ENCODE assay signal across 2 cellular contexts in the genomic region with DNA sequence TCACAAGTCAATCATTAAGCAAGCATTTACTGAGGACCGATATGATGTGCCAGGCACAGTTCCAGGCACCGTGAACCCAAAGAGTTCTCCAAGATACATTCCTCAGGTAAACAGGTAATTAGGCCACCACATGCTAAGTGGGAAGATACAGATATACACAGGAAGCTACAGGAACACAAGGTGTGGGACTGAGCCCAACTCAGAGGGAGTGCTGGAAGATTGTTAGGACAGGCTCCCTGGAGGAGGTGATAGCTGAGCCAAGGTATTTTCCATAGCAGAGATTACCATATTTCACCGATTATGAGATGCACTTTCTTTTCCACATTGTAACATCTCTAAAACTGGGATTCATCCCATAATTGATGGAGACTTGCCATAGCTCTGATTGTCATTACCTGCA.
TF ChIP-seq lines count a peak whose summit lies in the region.

No MANE protein-coding gene starts in this region.

TF ChIP-seq in A549, 52 proteins besides CTCF, POLR2A, EP300 and RAD21:
- no peak for TF ChIP-seq ZSCAN20 (CRISPR knock-in tag; IDR thresholded peaks at IDR 0.05)
- no peak for TF ChIP-seq CBX8 (IDR thresholded peaks at IDR 0.05)
- TF ChIP-seq CBX2 (IDR thresholded peaks at IDR 0.05; ENCODE audit: borderline replicate concordance, low read depth): no peak
- TF ChIP-seq, protein P1, sequence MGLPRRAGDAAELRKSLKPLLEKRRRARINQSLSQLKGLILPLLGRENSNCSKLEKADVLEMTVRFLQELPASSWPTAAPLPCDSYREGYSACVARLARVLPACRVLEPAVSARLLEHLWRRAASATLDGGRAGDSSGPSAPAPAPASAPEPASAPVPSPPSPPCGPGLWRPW (IDR thresholded peaks at IDR 0.05): no peak
- TF ChIP-seq JUN (IDR thresholded peaks at IDR 0.05): no peak
- no peak for TF ChIP-seq ZFP36 (IDR thresholded peaks at IDR 0.05; ENCODE audit: borderline replicate concordance, partially characterized antibody)
- TF ChIP-seq KDM5A (IDR thresholded peaks at IDR 0.05): no peak
- TF ChIP-seq HOXA7 (CRISPR knock-in tag; IDR thresholded peaks at IDR 0.05): no peak
- no peak for TF ChIP-seq JUNB (IDR thresholded peaks at IDR 0.05)
- no peak for TF ChIP-seq CHD4 (IDR thresholded peaks at IDR 0.05; ENCODE audit: borderline replicate concordance)
- no peak for TF ChIP-seq ZNF302 (CRISPR knock-in tag; IDR thresholded peaks at IDR 0.05)
- no peak for TF ChIP-seq SMC3 (IDR thresholded peaks at IDR 0.05)
- TF ChIP-seq, protein P2, sequence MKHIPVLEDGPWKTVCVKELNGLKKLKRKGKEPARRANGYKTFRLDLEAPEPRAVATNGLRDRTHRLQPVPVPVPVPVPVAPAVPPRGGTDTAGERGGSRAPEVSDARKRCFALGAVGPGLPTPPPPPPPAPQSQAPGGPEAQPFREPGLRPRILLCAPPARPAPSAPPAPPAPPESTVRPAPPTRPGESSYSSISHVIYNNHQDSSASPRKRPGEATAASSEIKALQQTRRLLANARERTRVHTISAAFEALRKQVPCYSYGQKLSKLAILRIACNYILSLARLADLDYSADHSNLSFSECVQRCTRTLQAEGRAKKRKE (CRISPR knock-in tag; IDR thresholded peaks at IDR 0.05; ENCODE audit: low read depth): no peak
- no peak for TF ChIP-seq EHF (CRISPR knock-in tag; IDR thresholded peaks at IDR 0.05)
- no peak for TF ChIP-seq CEBPB (IDR thresholded peaks at IDR 0.05)
- no peak for TF ChIP-seq NPAS2 (CRISPR knock-in tag; IDR thresholded peaks at IDR 0.05; ENCODE audit: borderline replicate concordance)
- no peak for TF ChIP-seq HOXB5 (CRISPR knock-in tag; IDR thresholded peaks at IDR 0.05)
- TF ChIP-seq HDAC2 (IDR thresholded peaks at IDR 0.05): no peak

TF ChIP-seq in K562, 482 proteins besides CTCF, POLR2A, EP300 and RAD21:
- TF ChIP-seq FOXJ2 (tag; IDR thresholded peaks at IDR 0.05) (no peak), KLF1 (tag; IDR thresholded peaks at IDR 0.05) (no peak), TBL1XR1 (IDR thresholded peaks at IDR 0.05; ENCODE audit: low read length in 2 of 2) (no peak), ELF1 (tag; IDR thresholded peaks at IDR 0.05) (no peak), PYGO2 (tag; IDR thresholded peaks at IDR 0.05) (no peak), LARP7 (IDR thresholded peaks at IDR 0.05) (no peak), ZBTB7A (IDR thresholded peaks at IDR 0.05; ENCODE audit: borderline replicate concordance, control insufficient read depth, low read depth, low read length) (no peak), ZFX (CRISPR knock-in tag; IDR thresholded peaks at IDR 0.05) (no peak), CBX5 (IDR thresholded peaks at IDR 0.05; ENCODE audit: borderline replicate concordance, low read depth) (no peak)
- TF ChIP-seq, protein P3, sequence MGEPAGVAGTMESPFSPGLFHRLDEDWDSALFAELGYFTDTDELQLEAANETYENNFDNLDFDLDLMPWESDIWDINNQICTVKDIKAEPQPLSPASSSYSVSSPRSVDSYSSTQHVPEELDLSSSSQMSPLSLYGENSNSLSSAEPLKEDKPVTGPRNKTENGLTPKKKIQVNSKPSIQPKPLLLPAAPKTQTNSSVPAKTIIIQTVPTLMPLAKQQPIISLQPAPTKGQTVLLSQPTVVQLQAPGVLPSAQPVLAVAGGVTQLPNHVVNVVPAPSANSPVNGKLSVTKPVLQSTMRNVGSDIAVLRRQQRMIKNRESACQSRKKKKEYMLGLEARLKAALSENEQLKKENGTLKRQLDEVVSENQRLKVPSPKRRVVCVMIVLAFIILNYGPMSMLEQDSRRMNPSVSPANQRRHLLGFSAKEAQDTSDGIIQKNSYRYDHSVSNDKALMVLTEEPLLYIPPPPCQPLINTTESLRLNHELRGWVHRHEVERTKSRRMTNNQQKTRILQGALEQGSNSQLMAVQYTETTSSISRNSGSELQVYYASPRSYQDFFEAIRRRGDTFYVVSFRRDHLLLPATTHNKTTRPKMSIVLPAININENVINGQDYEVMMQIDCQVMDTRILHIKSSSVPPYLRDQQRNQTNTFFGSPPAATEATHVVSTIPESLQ (CRISPR knock-in tag; IDR thresholded peaks at IDR 0.05): no peak
- TF ChIP-seq, protein P4, sequence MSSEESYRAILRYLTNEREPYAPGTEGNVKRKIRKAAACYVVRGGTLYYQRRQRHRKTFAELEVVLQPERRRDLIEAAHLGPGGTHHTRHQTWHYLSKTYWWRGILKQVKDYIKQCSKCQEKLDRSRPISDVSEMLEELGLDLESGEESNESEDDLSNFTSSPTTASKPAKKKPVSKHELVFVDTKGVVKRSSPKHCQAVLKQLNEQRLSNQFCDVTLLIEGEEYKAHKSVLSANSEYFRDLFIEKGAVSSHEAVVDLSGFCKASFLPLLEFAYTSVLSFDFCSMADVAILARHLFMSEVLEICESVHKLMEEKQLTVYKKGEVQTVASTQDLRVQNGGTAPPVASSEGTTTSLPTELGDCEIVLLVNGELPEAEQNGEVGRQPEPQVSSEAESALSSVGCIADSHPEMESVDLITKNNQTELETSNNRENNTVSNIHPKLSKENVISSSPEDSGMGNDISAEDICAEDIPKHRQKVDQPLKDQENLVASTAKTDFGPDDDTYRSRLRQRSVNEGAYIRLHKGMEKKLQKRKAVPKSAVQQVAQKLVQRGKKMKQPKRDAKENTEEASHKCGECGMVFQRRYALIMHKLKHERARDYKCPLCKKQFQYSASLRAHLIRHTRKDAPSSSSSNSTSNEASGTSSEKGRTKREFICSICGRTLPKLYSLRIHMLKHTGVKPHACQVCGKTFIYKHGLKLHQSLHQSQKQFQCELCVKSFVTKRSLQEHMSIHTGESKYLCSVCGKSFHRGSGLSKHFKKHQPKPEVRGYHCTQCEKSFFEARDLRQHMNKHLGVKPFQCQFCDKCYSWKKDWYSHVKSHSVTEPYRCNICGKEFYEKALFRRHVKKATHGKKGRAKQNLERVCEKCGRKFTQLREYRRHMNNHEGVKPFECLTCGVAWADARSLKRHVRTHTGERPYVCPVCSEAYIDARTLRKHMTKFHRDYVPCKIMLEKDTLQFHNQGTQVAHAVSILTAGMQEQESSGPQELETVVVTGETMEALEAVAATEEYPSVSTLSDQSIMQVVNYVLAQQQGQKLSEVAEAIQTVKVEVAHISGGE (CRISPR knock-in tag; IDR thresholded peaks at IDR 0.05): no peak
- TF ChIP-seq, protein P5, sequence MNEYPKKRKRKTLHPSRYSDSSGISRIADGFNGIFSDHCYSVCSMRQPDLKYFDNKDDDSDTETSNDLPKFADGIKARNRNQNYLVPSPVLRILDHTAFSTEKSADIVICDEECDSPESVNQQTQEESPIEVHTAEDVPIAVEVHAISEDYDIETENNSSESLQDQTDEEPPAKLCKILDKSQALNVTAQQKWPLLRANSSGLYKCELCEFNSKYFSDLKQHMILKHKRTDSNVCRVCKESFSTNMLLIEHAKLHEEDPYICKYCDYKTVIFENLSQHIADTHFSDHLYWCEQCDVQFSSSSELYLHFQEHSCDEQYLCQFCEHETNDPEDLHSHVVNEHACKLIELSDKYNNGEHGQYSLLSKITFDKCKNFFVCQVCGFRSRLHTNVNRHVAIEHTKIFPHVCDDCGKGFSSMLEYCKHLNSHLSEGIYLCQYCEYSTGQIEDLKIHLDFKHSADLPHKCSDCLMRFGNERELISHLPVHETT (CRISPR knock-in tag; conservative IDR thresholded peaks at IDR 0.05 in 1 of 2, IDR thresholded peaks at IDR 0.05 in 1 of 2): no peak
TF ChIP-seq in K562: peak in this region for 0.
